In the genomic region with DNA sequence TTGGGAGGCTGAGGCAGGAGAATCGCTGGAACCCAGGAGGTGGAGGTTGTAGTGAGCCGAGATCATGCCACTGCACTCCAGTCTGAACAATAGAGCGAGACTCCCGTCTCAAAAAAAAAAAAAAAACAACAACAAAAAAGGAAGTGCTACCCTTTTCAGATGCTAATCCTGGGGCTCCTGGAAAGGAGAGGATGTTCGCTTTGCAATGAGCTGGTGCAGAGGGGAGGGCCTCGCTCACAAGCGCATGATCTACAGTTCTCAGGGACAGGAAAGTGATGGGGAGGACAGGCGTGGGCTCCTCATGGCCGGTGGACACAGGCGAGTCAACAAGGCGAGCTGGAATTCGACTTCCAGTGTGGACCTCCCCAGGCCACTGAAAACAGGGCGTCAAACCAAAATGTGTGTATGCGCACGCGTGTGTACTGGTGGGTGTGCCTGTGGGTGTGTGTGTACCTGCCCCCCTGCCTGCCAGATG, we compare ENCODE assay signal across 11 cellular contexts. TPM values are rescaled to one million over a fixed set of nuclear protein-coding genes. Genes with fewer than 3 reads are reported as not detected.
A peak's percentile ranks its signal among the peaks of the same experiment; 100 is the strongest.
DNase-seq lines count a peak whose midpoint lies in the region; ATAC-seq and TF ChIP-seq lines count a peak whose summit lies in the region.
"Had no signal": no experiment of that assay in that cellular context is flagged by ENCODE, and none has a peak within 500 bp of the region (broad histone marks: within the 10 kb centered on the region; RNA-seq: fewer than 3 reads in every experiment).

No MANE protein-coding gene starts in this region.

- H3K4ac ChIP-seq in mesenchymal stem cell (ENCODE audit: low read depth in 1 of 2, low read length in 2 of 2): no peak overlapping the region

- H2BK15ac ChIP-seq in mesenchymal stem cell (ENCODE audit: low read depth, poor library complexity, severe bottlenecking): no peak overlapping the region

- H3K27me3 ChIP-seq in BLaER1 treated with 17β-estradiol and CSF1 and Interleukin-3, amounts not matched to agents 10 nM and 100 nM: no peaks in the 10 kb centered on the region
- H3K27me3 ChIP-seq in Karpas-422 (ENCODE audit: low read length) (no peaks in the 10 kb centered on the region), mesenchymal stem cell (ENCODE audit: control insufficient read depth in 1 of 2, insufficient read depth in 1 of 2, low read length in 2 of 2) (no peaks in the 10 kb centered on the region), BE2C (no peaks in the 10 kb centered on the region), heart right ventricle (no peaks in the 10 kb centered on the region), right cardiac atrium (ENCODE audit: control insufficient read depth, insufficient read depth) (no peaks in the 10 kb centered on the region)
- H3K27me3 ChIP-seq: SJSA1 had no signal

- H3K36me3 ChIP-seq in BLaER1 treated with 17β-estradiol and CSF1 and Interleukin-3, amounts not matched to agents 10 nM and 100 nM: peaks cover 0 to 18% (median 0%) of the 10 kb centered on the region in 11 experiments; a peak in 5 of 22 replicates
- peaks cover 13% of the 10 kb centered on the region for H3K36me3 ChIP-seq in Karpas-422 (ENCODE audit: insufficient read depth, low read length)
- peaks cover 18 to 24% of the 10 kb centered on the region in 2 experiments for H3K36me3 ChIP-seq in mesenchymal stem cell (ENCODE audit: control insufficient read depth in 1 of 2, insufficient read depth in 2 of 2, low read depth in 1 of 2, low read length in 2 of 2)
- H3K36me3 ChIP-seq in BE2C: peaks cover 11% of the 10 kb centered on the region
- H3K36me3 ChIP-seq in heart right ventricle: peaks cover 0 to 42% (median 0%) of the 10 kb centered on the region in 9 donors

- H2BK12ac ChIP-seq in mesenchymal stem cell (ENCODE audit: low read length in 2 of 2): no peak overlapping the region

- H2AFZ ChIP-seq in Karpas-422 (ENCODE audit: low read length) (no peak overlapping the region), mesenchymal stem cell (ENCODE audit: low read depth, low read length) (no peak overlapping the region)

- H3K23ac ChIP-seq in mesenchymal stem cell (ENCODE audit: low read length in 2 of 2): no peak overlapping the region

- H3K9me2 ChIP-seq in Karpas-422 (replicated peaks; ENCODE audit: insufficient read depth, low read length): no peaks in the 10 kb centered on the region

- intact Hi-C loops in heart right ventricle (cut with DNase I): loop anchor here (5.0 to 10.0 kb wide), 13 partner anchors 43 to 353 kb away; a partner anchor contains a TSS
- intact Hi-C loops in right cardiac atrium (cut with DNase I): loop anchor here in 3 of 4 donors (5.0 to 10.0 kb wide), 3 partner anchors 153 to 205 kb away; a partner anchor contains a TSS

- H4K91ac ChIP-seq in mesenchymal stem cell (ENCODE audit: low read length): peak overlapping the region; percentile 4

- H3K14ac ChIP-seq in mesenchymal stem cell (ENCODE audit: low read length in 2 of 2): no peak overlapping the region

- DNase-seq in Karpas-422 (no peak), mesenchymal stem cell (no peak), BE2C (no peak), LoVo (ENCODE audit: low spot score) (no peak), heart right ventricle (no peak), right cardiac atrium (no peak)
- peak; percentile 21 for DNase-seq in activated effector memory CD4-positive, alpha-beta T cell treated with Interleukin-2 at 50 U/mL for 16 hours
- DNase-seq: foreskin fibroblast, NCI-H1048 had no signal

- H4K20me1 ChIP-seq in BLaER1 treated with 17β-estradiol and CSF1 and Interleukin-3, amounts not matched to agents 10 nM and 100 nM: no peaks in the 10 kb centered on the region; a peak in 1 of 22 replicates
- H4K20me1 ChIP-seq in Karpas-422 (ENCODE audit: insufficient read depth, low read depth, low read length): no peaks in the 10 kb centered on the region

- peak overlapping the region in 10 of 11 experiments; percentile 50 to 88 (median 82); a peak in 20 of 22 replicates for H3K27ac ChIP-seq in BLaER1 treated with 17β-estradiol and CSF1 and Interleukin-3, amounts not matched to agents 10 nM and 100 nM
- H3K27ac ChIP-seq in Karpas-422 (ENCODE audit: low read length) (peak overlapping the region; percentile 93), mesenchymal stem cell (ENCODE audit: low read length, poor library complexity, severe bottlenecking) (no peak overlapping the region), heart right ventricle (peak overlapping the region in 3 of 10 donors; percentile 80 to 89 (median 86)), right cardiac atrium (ENCODE audit: low read length) (no peak overlapping the region)
- H3K27ac ChIP-seq: SJSA1 had no signal

- H3K79me1 ChIP-seq in mesenchymal stem cell (replicated peaks; ENCODE audit: low read length, poor library complexity, severe bottlenecking): no peaks in the 10 kb centered on the region

- ATAC-seq in heart right ventricle (no peak), right cardiac atrium (no peak)

- H3K4me1 ChIP-seq in BLaER1 treated with 17β-estradiol and CSF1 and Interleukin-3, amounts not matched to agents 10 nM and 100 nM: peaks cover 87 to 97% (median 94%) of the 10 kb centered on the region in 10 experiments
- peaks cover 85% of the 10 kb centered on the region for H3K4me1 ChIP-seq in Karpas-422 (ENCODE audit: low read length)
- H3K4me1 ChIP-seq in mesenchymal stem cell (ENCODE audit: control insufficient read depth, insufficient read depth, low read depth, low read length): peaks cover 23% of the 10 kb centered on the region
- H3K4me1 ChIP-seq in BE2C: peaks cover 10% of the 10 kb centered on the region
- H3K4me1 ChIP-seq in heart right ventricle: peaks cover 0 to 86% (median 33%) of the 10 kb centered on the region in 9 donors
- H3K4me1 ChIP-seq in right cardiac atrium (ENCODE audit: control insufficient read depth, insufficient read depth, low read length): no peaks in the 10 kb centered on the region

- no peak overlapping the region for H2AK5ac ChIP-seq in mesenchymal stem cell (ENCODE audit: low read length, severe bottlenecking)

- no peak overlapping the region for H2BK120ac ChIP-seq in mesenchymal stem cell (ENCODE audit: low read depth, low read length)

- 96% methylated on average over 12 of the region's 16 CpGs for WGBS in mesenchymal stem cell
- 89 to 90% methylated on average over 16 of the region's 16 CpGs for WGBS in heart right ventricle, 2 donors
- WGBS in right cardiac atrium: 88% methylated on average over 16 of the region's 16 CpGs

- H3K18ac ChIP-seq in mesenchymal stem cell (ENCODE audit: low read depth in 1 of 2, low read length in 2 of 2): no peak overlapping the region

- H3K9me3 ChIP-seq in BLaER1 treated with 17β-estradiol and CSF1 and Interleukin-3, amounts not matched to agents 10 nM and 100 nM (replicated peaks in 1 of 11): no peaks in the 10 kb centered on the region
- H3K9me3 ChIP-seq in Karpas-422 (ENCODE audit: low read length) (no peaks in the 10 kb centered on the region), mesenchymal stem cell (ENCODE audit: control insufficient read depth, low read length) (no peaks in the 10 kb centered on the region), BE2C (no peaks in the 10 kb centered on the region), heart right ventricle (no peaks in the 10 kb centered on the region), right cardiac atrium (ENCODE audit: control insufficient read depth, low read length) (no peaks in the 10 kb centered on the region)
- H3K9me3 ChIP-seq: SJSA1 had no signal

- peak overlapping the region in 9 of 11 experiments; percentile 56 to 76 (median 74); a peak in 17 of 22 replicates for H3K9ac ChIP-seq in BLaER1 treated with 17β-estradiol and CSF1 and Interleukin-3, amounts not matched to agents 10 nM and 100 nM
- no peak overlapping the region for H3K9ac ChIP-seq in Karpas-422 (ENCODE audit: low read length)
- no peak overlapping the region for H3K9ac ChIP-seq in mesenchymal stem cell (ENCODE audit: low read length)

- no peak overlapping the region for H4K8ac ChIP-seq in mesenchymal stem cell (ENCODE audit: low read length)

- peaks cover 11% of the 10 kb centered on the region; the same call in 1 of the 2 replicates for H3K79me2 ChIP-seq in Karpas-422 (ENCODE audit: low read length)

- TF ChIP-seq CTCF in BE2C (IDR thresholded peaks at IDR 0.05; ENCODE audit: low read depth, low read length): no peak
- no peak for TF ChIP-seq CTCF in heart right ventricle (IDR thresholded peaks at IDR 0.05)

- H3K4me3 ChIP-seq in BLaER1 treated with 17β-estradiol and CSF1 and Interleukin-3, amounts not matched to agents 10 nM and 100 nM: peak overlapping the region in 7 of 10 experiments; percentile 8 to 56 (median 45); a peak in 11 of 20 replicates
- H3K4me3 ChIP-seq in Karpas-422 (ENCODE audit: low read length) (no peak overlapping the region), mesenchymal stem cell (ENCODE audit: insufficient read depth in 1 of 2, low read depth in 1 of 2, low read length in 2 of 2) (no peak overlapping the region), BE2C (ENCODE audit: low read depth, low read length) (no peak overlapping the region), heart right ventricle (peak overlapping the region in 1 of 10 donors; percentile 37), right cardiac atrium (ENCODE audit: low read length) (no peak overlapping the region)
- H3K4me3 ChIP-seq: SJSA1 had no signal

- H2BK5ac ChIP-seq in mesenchymal stem cell (ENCODE audit: low read depth, low read length, poor library complexity, severe bottlenecking): no peak overlapping the region

- peak overlapping the region; percentile 87 to 99 (median 97) for H3K4me2 ChIP-seq in BLaER1 treated with 17β-estradiol and CSF1 and Interleukin-3, amounts not matched to agents 10 nM and 100 nM
- H3K4me2 ChIP-seq in Karpas-422 (ENCODE audit: low read depth, low read length, poor library complexity, severe bottlenecking) (peak overlapping the region; percentile 73), mesenchymal stem cell (ENCODE audit: low read length, poor library complexity, severe bottlenecking) (no peak overlapping the region)

RNA-seq across cellular contexts. Expression of a gene that starts 54.2 kb away (rescaled TPM):
- 11.7 and 40.3 TPM in 2 replicates for total RNA-seq in Karpas-422 (2014; rRNA removed; shearing (Covaris generic); ENCODE audit: low replicate concordance)
- polyA plus RNA-seq in mesenchymal stem cell (2013, experiment 1 of 2): 7.6 TPM
- polyA plus RNA-seq in mesenchymal stem cell (2013, experiment 2 of 2): 7.5 TPM
- polyA plus RNA-seq in BE2C (2012; ENCODE audit: insufficient read depth, insufficient read length, low read depth): 95.4 TPM
- 10 to 100 TPM; 10.9 to 16.8 (median 12.5) TPM for total RNA-seq in heart right ventricle
- polyA plus RNA-seq in heart right ventricle: 10 to 100 TPM; 11.0 to 14.7 TPM
- total RNA-seq in right cardiac atrium: 10 to 100 TPM; 15.3 to 18.4 (median 16.7) TPM
- 12.9 TPM for polyA plus RNA-seq in right cardiac atrium

RNA-seq across cellular contexts. Expression of a gene that starts 54.4 kb away (rescaled TPM):
- total RNA-seq in Karpas-422 (2014; rRNA removed; shearing (Covaris generic); ENCODE audit: low replicate concordance): 59.7 and 66.9 TPM in 2 replicates
- polyA plus RNA-seq in mesenchymal stem cell (2013, experiment 1 of 2): 36.7 TPM
- polyA plus RNA-seq in mesenchymal stem cell (2013, experiment 2 of 2): 38.1 TPM
- 202 TPM for polyA plus RNA-seq in BE2C (2012; ENCODE audit: insufficient read depth, insufficient read length, low read depth)
- 10 to 100 TPM; 25.7 to 34.6 (median 30.5) TPM for total RNA-seq in heart right ventricle
- polyA plus RNA-seq in heart right ventricle: 10 to 100 TPM; 34.2 to 66.2 TPM
- total RNA-seq in right cardiac atrium: 10 to 100 TPM; 31.9 to 40.9 (median 33.9) TPM
- 55.9 TPM for polyA plus RNA-seq in right cardiac atrium

Comparison
In these comparisons a context has a peak if more than half of its experiments do, and no peak if none do; other contexts are left out.
1. H3K27ac ChIP-seq: peak in BLaER1 treated with 17β-estradiol and CSF1 and Interleukin-3, amounts not matched to agents 10 nM and 100 nM (10 of 11) and Karpas-422 (single experiment); none in mesenchymal stem cell (single experiment) and right cardiac atrium (single experiment).
2. H3K4me3 ChIP-seq: peak in BLaER1 treated with 17β-estradiol and CSF1 and Interleukin-3, amounts not matched to agents 10 nM and 100 nM (7 of 10); none in Karpas-422 (single experiment), mesenchymal stem cell (0 of 2), BE2C (single experiment) and right cardiac atrium (single experiment).
3. H3K9ac ChIP-seq: peak in BLaER1 treated with 17β-estradiol and CSF1 and Interleukin-3, amounts not matched to agents 10 nM and 100 nM (9 of 11); none in Karpas-422 (single experiment) and mesenchymal stem cell (single experiment).